14 cellular contexts compared by ENCODE assay signal in the genomic region with DNA sequence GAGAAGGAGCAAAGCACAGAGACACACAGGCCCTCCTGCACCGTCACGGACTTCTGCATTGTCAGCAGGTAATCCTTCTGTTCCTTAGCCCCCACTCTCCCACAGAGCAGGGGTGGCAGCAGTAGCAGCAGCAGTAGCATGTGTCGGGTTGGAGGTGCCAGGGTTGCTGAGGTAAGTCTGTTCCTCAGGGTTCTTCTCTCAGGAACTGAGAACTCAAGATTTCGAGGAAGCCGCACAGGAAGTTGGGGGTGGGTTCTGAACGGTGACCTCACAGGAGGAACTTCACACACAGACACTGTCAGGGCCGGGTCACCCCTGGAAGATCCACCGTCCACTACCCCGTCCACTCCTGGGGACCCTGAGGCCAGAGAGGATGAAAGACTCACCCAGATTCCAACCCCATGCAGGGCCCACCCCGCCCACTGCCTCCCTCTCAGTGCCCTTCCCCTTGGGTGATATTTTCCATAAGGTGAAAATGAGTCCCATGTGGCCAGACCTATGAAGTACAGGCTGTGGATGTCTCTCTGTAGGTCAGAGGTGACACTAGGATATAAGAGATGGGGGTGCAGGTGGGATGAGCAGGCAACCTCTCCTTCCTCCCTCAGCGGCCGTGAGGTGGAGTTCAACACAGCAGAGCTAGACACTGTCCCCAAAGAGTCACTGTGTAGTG. TPM values are rescaled to one million over a fixed set of nuclear protein-coding genes. Genes with fewer than 3 reads are reported as not detected.
A peak's percentile ranks its signal among the peaks of the same experiment; 100 is the strongest.
DNase-seq lines count a peak whose midpoint lies in the region; ATAC-seq and TF ChIP-seq lines count a peak whose summit lies in the region.
"Had no signal": no experiment of that assay in that cellular context is flagged by ENCODE, and none has a peak within 500 bp of the region (broad histone marks: within the 10 kb centered on the region; RNA-seq: fewer than 3 reads in every experiment).

Gene SIGLEC12, minus strand, starts transcription at position 207 of the 670 bp plus-strand sequence. Its CDS starts 67 bp downstream, at position 140.

- DNase-seq in stimulated activated CD4-positive, alpha-beta T cell treated with anti-CD3 and anti-CD28 coated beads, Interleukin-15, amount 100 ng/mL, for 24 hours: peak; percentile 47
- no peak for DNase-seq in stimulated activated CD4-positive, alpha-beta T cell treated with anti-CD3 and anti-CD28 coated beads, Interleukin-1b, Interleukin-23, amount 100 ng/mL, for 48 hours
- peak; percentile 54 for DNase-seq in activated CD8-positive, alpha-beta T cell treated with anti-CD3 and anti-CD28 coated beads for 36 hours
- DNase-seq in left lobe of liver (ENCODE audit: low spot score) (no peak), upper lobe of left lung (peak in 1 of 2 donors; percentile 74), neural progenitor cell (ENCODE audit: low spot score) (no peak), middle frontal gyrus (ENCODE audit: extremely low spot score, low spot score) (no peak)
- DNase-seq: mesenchymal stem cell, NCI-H2227 treated with DMSO at 0.1 percent for 48 hours had no signal

- H3K4me2 ChIP-seq in neural progenitor cell: no peak within 1 kb of the TSS
- H3K4me2 ChIP-seq: smooth muscle cell had no signal

- H3K9me3 ChIP-seq in upper lobe of left lung: no peaks in the 10 kb centered on the region
- no peaks in the 10 kb centered on the region for H3K9me3 ChIP-seq in neural progenitor cell (ENCODE audit: low read depth)

- no peak for TF ChIP-seq CTCF in activated CD8-positive, alpha-beta T cell treated with anti-CD3 and anti-CD28 coated beads for 36 hours (IDR thresholded peaks at IDR 0.05)
- TF ChIP-seq CTCF in upper lobe of left lung (IDR thresholded peaks at IDR 0.05): no peak
- no peak for TF ChIP-seq CTCF in neural progenitor cell (IDR thresholded peaks at IDR 0.05)

- H3K9me3 Mint-ChIP-seq in activated CD8-positive, alpha-beta T cell treated with anti-CD3 and anti-CD28 coated beads for 36 hours: peaks cover 9% of the 10 kb centered on the region
- H3K9me3 Mint-ChIP-seq in neural progenitor cell: peaks cover 3% of the 10 kb centered on the region

- intact Hi-C loops in activated CD8-positive, alpha-beta T cell treated with anti-CD3 and anti-CD28 coated beads for 36 hours (cut with micrococcal nuclease): no loop called here

- peaks cover 12% of the 10 kb centered on the region for H3K4me1 Mint-ChIP-seq in activated CD8-positive, alpha-beta T cell treated with anti-CD3 and anti-CD28 coated beads for 36 hours (ENCODE audit: low read depth)
- H3K4me1 Mint-ChIP-seq in neural progenitor cell: no peaks in the 10 kb centered on the region

- peak; percentile 56 for ATAC-seq in activated CD8-positive, alpha-beta T cell treated with anti-CD3 and anti-CD28 coated beads for 36 hours
- ATAC-seq in left lobe of liver: peak; percentile 57
- peak; percentile 56 to 69 for ATAC-seq in upper lobe of left lung (ENCODE audit: low FRiP score in 2 of 2)
- ATAC-seq in GM18511 (IDR thresholded peaks at IDR 0.05; ENCODE audit: unreplicated experiment): no peak

- TF ChIP-seq EP300 in upper lobe of left lung (IDR thresholded peaks at IDR 0.05): no peak

- peak within 1 kb of the TSS; percentile 42 for H3K4me3 Mint-ChIP-seq in activated CD8-positive, alpha-beta T cell treated with anti-CD3 and anti-CD28 coated beads for 36 hours
- no peak within 1 kb of the TSS for H3K4me3 Mint-ChIP-seq in neural progenitor cell

- H3K4me1 ChIP-seq in upper lobe of left lung: peaks cover 0 to 3% (median 0%) of the 10 kb centered on the region in 4 donors
- no peaks in the 10 kb centered on the region for H3K4me1 ChIP-seq in neural progenitor cell

- no peaks in the 10 kb centered on the region for H3K79me2 ChIP-seq in neural progenitor cell (ENCODE audit: low read depth)

- H3K36me3 Mint-ChIP-seq in activated CD8-positive, alpha-beta T cell treated with anti-CD3 and anti-CD28 coated beads for 36 hours (ENCODE audit: low read depth): no peaks in the 10 kb centered on the region
- no peaks in the 10 kb centered on the region for H3K36me3 Mint-ChIP-seq in neural progenitor cell

- CTCF ChIA-PET in activated CD8-positive, alpha-beta T cell treated with anti-CD3 and anti-CD28 coated beads for 36 hours (lab: Charles Lee): no interaction called here

- H3K36me3 ChIP-seq in upper lobe of left lung (no peaks in the 10 kb centered on the region), neural progenitor cell (no peaks in the 10 kb centered on the region)

- WGBS in upper lobe of left lung, 2 donors: 52 to 53% methylated on average over 7 to 12 of the region's 12 CpGs

- TF ChIP-seq POLR2A in upper lobe of left lung (IDR thresholded peaks at IDR 0.05): peak in 1 of 4 donors; percentile 31

- H3K27me3 ChIP-seq in upper lobe of left lung (no peaks in the 10 kb centered on the region), neural progenitor cell (no peaks in the 10 kb centered on the region)

- H3K27ac ChIP-seq in upper lobe of left lung (peak within 1 kb of the TSS in 1 of 4 donors; percentile 54), neural progenitor cell (no peak within 1 kb of the TSS)

- POLR2A ChIA-PET in activated CD8-positive, alpha-beta T cell treated with anti-CD3 and anti-CD28 coated beads for 36 hours (lab: Charles Lee): no interaction called here

- H3K27ac Mint-ChIP-seq in activated CD8-positive, alpha-beta T cell treated with anti-CD3 and anti-CD28 coated beads for 36 hours: peak within 1 kb of the TSS; percentile 26
- H3K27ac Mint-ChIP-seq in neural progenitor cell: no peak within 1 kb of the TSS

- H3K4me3 ChIP-seq in upper lobe of left lung (no peak within 1 kb of the TSS), neural progenitor cell (no peak within 1 kb of the TSS)
- H3K4me3 ChIP-seq: smooth muscle cell had no signal

- H3K9ac ChIP-seq in neural progenitor cell: no peak within 1 kb of the TSS

- H3K27me3 Mint-ChIP-seq in activated CD8-positive, alpha-beta T cell treated with anti-CD3 and anti-CD28 coated beads for 36 hours: peaks cover 2% of the 10 kb centered on the region
- H3K27me3 Mint-ChIP-seq in neural progenitor cell (ENCODE audit: insufficient read depth, low read depth): peaks cover 2% of the 10 kb centered on the region

- no peaks in the 10 kb centered on the region for H4K20me1 ChIP-seq in neural progenitor cell (ENCODE audit: low read depth)

- no peak within 1 kb of the TSS for H2AFZ ChIP-seq in neural progenitor cell (replicated peaks)

- no peaks in the 10 kb centered on the region for H3F3A ChIP-seq in neural progenitor cell (ENCODE audit: low read depth)

RNA-seq across cellular contexts. Expression of gene SIGLEC12, which starts in this region (rescaled TPM):
- under 1 TPM; 0.34 to 0.43 TPM for total RNA-seq in activated CD8-positive, alpha-beta T cell treated with anti-CD3 and anti-CD28 coated beads for 36 hours
- total RNA-seq in left lobe of liver: 0.20 TPM
- 1 to 10 TPM in 4 of 6 donors, under 1 TPM in 1, not detected in 1; 0.30 to 4.5 (median 3.3) TPM for total RNA-seq in upper lobe of left lung
- not detected in 2 replicates for total RNA-seq in neural progenitor cell (ENCODE audit: low replicate concordance)
- total RNA-seq: chondrocyte, fibroblast of villous mesenchyme, SK-MEL-5, smooth muscle cell had no signal

Comparison
In these comparisons a context has a peak if more than half of its experiments do, and no peak if none do; other contexts are left out.
1. Peak in DNase-seq and ATAC-seq in activated CD8-positive, alpha-beta T cell treated with anti-CD3 and anti-CD28 coated beads for 36 hours; RNA of the gene not detected or under 1 TPM.
2. Peak in ATAC-seq in left lobe of liver; RNA of the gene not detected or under 1 TPM.